Comparison of ENCODE assay signal across 2 cellular contexts in the genomic region with DNA sequence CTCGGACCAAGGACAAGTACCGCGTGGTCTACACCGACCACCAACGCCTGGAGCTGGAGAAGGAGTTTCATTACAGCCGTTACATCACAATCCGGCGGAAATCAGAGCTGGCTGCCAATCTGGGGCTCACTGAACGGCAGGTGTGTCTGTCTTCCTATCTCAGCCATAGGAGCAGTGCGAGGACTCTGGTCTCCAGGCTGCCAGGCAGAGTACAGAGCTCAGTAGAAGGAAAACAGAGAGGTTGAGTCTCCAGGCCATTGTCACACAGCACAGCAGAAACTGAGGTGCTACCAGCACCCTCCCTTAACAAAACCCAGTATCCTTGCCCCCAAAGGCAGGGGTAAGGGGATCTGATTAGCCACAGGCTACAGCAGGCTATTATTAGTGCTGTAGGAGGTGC.
TF ChIP-seq lines count a peak whose summit lies in the region.

No MANE protein-coding gene starts in this region.

TF ChIP-seq in HEK293, 187 proteins besides CTCF, POLR2A, EP300 and RAD21:
- TF ChIP-seq ZNF768 (tag by site-specific recombination; IDR thresholded peaks at IDR 0.05) = peak; percentile 85
- no peak for TF ChIP-seq REPIN1 (tag by site-specific recombination; IDR thresholded peaks at IDR 0.05; ENCODE audit: low read depth)

TF ChIP-seq in K562, 482 proteins besides CTCF, POLR2A, EP300 and RAD21 (continues in another document):
- TF ChIP-seq CLOCK (CRISPR knock-in tag; IDR thresholded peaks at IDR 0.05; ENCODE audit: borderline replicate concordance) (no peak), NFRKB (IDR thresholded peaks at IDR 0.05; ENCODE audit: low read depth) (no peak), MLX (CRISPR knock-in tag; conservative IDR thresholded peaks at IDR 0.05) (no peak), SIX5 (IDR thresholded peaks at IDR 0.05; ENCODE audit: borderline replicate concordance in 1 of 2, insufficient read depth in 1 of 2, low read depth in 1 of 2, low read length in 2 of 2) (no peak), HDAC2 (IDR thresholded peaks at IDR 0.05) (peak; percentile 61; the same call in 1 of the 2 replicates), BRF2 (IDR thresholded peaks at IDR 0.05; ENCODE audit: borderline replicate concordance, insufficient read depth, insufficient read length) (no peak), KDM1A (IDR thresholded peaks at IDR 0.05) (peak in 1 of 2 experiments; percentile 61; a peak in 2 of 4 replicates), ZNF143 (CRISPR knock-in tag; IDR thresholded peaks at IDR 0.05) (no peak), CBFA2T3 (IDR thresholded peaks at IDR 0.05) (no peak), DPF2 (IDR thresholded peaks at IDR 0.05) (no peak), GTF2F1 (IDR thresholded peaks at IDR 0.05; ENCODE audit: low read depth, low read length) (no peak), FOXM1 (IDR thresholded peaks at IDR 0.05; ENCODE audit: low read depth) (no peak), FOXM1 (CRISPR knock-in tag; IDR thresholded peaks at IDR 0.05; ENCODE audit: low read depth) (no peak), CEBPB (tag; IDR thresholded peaks at IDR 0.05) (no peak), NBN (IDR thresholded peaks at IDR 0.05; ENCODE audit: low read depth) (no peak), PTBP1 (IDR thresholded peaks at IDR 0.05; ENCODE audit: low read depth, low read length) (peak; percentile 83; the same call in 1 of the 2 replicates), ZC3H8 (IDR thresholded peaks at IDR 0.05) (no peak)
- TF ChIP-seq, protein P1, sequence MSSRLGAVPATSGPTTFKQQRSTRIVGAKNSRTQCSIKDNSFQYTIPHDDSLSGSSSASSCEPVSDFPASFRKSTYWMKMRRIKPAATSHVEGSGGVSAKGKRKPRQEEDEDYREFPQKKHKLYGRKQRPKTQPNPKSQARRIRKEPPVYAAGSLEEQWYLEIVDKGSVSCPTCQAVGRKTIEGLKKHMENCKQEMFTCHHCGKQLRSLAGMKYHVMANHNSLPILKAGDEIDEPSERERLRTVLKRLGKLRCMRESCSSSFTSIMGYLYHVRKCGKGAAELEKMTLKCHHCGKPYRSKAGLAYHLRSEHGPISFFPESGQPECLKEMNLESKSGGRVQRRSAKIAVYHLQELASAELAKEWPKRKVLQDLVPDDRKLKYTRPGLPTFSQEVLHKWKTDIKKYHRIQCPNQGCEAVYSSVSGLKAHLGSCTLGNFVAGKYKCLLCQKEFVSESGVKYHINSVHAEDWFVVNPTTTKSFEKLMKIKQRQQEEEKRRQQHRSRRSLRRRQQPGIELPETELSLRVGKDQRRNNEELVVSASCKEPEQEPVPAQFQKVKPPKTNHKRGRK (tag; IDR thresholded peaks at IDR 0.05) = no peak
- TF ChIP-seq, protein P2, sequence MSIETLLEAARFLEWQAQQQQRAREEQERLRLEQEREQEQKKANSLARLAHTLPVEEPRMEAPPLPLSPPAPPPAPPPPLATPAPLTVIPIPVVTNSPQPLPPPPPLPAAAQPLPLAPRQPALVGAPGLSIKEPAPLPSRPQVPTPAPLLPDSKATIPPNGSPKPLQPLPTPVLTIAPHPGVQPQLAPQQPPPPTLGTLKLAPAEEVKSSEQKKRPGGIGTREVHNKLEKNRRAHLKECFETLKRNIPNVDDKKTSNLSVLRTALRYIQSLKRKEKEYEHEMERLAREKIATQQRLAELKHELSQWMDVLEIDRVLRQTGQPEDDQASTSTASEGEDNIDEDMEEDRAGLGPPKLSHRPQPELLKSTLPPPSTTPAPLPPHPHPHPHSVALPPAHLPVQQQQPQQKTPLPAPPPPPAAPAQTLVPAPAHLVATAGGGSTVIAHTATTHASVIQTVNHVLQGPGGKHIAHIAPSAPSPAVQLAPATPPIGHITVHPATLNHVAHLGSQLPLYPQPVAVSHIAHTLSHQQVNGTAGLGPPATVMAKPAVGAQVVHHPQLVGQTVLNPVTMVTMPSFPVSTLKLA (conservative IDR thresholded peaks at IDR 0.05) = no peak
- TF ChIP-seq, protein P3, sequence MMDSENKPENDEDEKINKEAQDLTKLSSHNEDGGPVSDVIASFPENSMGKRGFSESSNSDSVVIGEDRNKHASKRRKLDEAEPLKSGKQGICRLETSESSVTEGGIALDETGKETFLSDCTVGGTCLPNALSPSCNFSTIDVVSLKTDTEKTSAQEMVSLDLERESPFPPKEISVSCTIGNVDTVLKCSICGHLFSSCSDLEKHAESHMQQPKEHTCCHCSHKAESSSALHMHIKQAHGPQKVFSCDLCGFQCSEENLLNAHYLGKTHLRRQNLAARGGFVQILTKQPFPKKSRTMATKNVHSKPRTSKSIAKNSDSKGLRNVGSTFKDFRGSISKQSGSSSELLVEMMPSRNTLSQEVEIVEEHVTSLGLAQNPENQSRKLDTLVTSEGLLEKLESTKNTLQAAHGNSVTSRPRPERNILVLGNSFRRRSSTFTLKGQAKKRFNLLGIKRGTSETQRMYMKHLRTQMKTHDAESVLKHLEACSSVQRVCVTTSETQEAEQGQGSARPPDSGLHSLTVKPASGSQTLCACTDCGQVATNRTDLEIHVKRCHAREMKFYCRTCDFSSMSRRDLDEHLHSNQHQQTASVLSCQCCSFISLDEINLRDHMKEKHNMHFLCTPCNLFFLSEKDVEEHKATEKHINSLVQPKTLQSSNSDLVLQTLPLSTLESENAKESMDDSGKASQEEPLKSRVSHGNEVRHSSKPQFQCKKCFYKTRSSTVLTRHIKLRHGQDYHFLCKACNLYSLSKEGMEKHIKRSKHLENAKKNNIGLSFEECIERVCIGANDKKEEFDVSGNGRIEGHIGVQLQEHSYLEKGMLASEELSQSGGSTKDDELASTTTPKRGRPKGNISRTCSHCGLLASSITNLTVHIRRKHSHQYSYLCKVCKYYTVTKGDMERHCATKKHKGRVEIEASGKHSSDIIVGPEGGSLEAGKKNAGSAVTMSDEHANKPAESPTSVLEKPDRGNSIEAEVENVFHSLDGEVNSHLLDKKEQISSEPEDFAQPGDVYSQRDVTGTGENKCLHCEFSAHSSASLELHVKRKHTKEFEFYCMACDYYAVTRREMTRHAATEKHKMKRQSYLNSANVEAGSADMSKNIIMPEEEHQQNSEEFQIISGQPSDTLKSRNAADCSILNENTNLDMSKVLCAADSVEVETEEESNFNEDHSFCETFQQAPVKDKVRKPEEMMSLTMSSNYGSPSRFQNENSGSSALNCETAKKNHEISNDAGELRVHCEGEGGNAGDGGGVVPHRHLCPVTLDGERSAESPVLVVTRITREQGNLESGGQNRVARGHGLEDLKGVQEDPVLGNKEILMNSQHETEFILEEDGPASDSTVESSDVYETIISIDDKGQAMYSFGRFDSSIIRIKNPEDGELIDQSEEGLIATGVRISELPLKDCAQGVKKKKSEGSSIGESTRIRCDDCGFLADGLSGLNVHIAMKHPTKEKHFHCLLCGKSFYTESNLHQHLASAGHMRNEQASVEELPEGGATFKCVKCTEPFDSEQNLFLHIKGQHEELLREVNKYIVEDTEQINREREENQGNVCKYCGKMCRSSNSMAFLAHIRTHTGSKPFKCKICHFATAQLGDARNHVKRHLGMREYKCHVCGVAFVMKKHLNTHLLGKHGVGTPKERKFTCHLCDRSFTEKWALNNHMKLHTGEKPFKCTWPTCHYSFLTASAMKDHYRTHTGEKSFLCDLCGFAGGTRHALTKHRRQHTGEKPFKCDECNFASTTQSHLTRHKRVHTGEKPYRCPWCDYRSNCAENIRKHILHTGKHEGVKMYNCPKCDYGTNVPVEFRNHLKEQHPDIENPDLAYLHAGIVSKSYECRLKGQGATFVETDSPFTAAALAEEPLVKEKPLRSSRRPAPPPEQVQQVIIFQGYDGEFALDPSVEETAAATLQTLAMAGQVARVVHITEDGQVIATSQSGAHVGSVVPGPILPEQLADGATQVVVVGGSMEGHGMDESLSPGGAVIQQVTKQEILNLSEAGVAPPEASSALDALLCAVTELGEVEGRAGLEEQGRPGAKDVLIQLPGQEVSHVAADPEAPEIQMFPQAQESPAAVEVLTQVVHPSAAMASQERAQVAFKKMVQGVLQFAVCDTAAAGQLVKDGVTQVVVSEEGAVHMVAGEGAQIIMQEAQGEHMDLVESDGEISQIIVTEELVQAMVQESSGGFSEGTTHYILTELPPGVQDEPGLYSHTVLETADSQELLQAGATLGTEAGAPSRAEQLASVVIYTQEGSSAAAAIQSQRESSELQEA (IDR thresholded peaks at IDR 0.05; ENCODE audit: low read depth) = no peak
